In genomic region chr12:77847665-77848431, GRCh38 we compare ENCODE assay signal across 8 cellular contexts. TPM values are rescaled to one million over a fixed set of nuclear protein-coding genes. Genes with fewer than 3 reads are reported as not detected.
DNase-seq lines count a peak whose midpoint lies in the region; ATAC-seq, FAIRE-seq and TF ChIP-seq lines count a peak whose summit lies in the region.

No MANE protein-coding gene starts in this region.

- intact Hi-C loops in right lobe of liver (cut with DNase I), result no loop called here

- no peak overlapping the region for H3K4me3 Mint-ChIP-seq in astrocyte (ENCODE audit: unreplicated experiment)

- H3K36me3 Mint-ChIP-seq in astrocyte (ENCODE audit: low read depth, unreplicated experiment), result no peaks in the 10 kb centered on the region

- peaks cover 38% of the 10 kb centered on the region for H3K4me1 Mint-ChIP-seq in astrocyte (ENCODE audit: low read depth, unreplicated experiment)

- H3K27ac Mint-ChIP-seq in astrocyte (ENCODE audit: unreplicated experiment), result peak overlapping the region; percentile 2

- no peak overlapping the region for H2AFZ ChIP-seq in astrocyte (ENCODE audit: low read depth, low read length)

- H3K36me3 ChIP-seq in astrocyte (ENCODE audit: insufficient read depth, low read length), result no peaks in the 10 kb centered on the region
- H3K36me3 ChIP-seq in right lobe of liver, result no peaks in the 10 kb centered on the region

- TF ChIP-seq CTCF in AG10803 (conservative IDR thresholded peaks at IDR 0.05; ENCODE audit: low read length), result no peak
- no peak for TF ChIP-seq CTCF in astrocyte (IDR thresholded peaks at IDR 0.05; ENCODE audit: insufficient read depth, low read depth, low read length)
- TF ChIP-seq CTCF in right lobe of liver (IDR thresholded peaks at IDR 0.05), result no peak

- H3K27me3 ChIP-seq in astrocyte (ENCODE audit: insufficient read depth, low read length) (no peaks in the 10 kb centered on the region), right lobe of liver (no peaks in the 10 kb centered on the region)

- no peaks in the 10 kb centered on the region for H4K20me1 ChIP-seq in astrocyte (ENCODE audit: insufficient read depth, low read length)

- H3K9me3 ChIP-seq in astrocyte (ENCODE audit: insufficient read depth, low read depth, low read length) (no peaks in the 10 kb centered on the region), right lobe of liver (no peaks in the 10 kb centered on the region)

- no peaks in the 10 kb centered on the region for H3K27me3 Mint-ChIP-seq in astrocyte (ENCODE audit: low read depth, unreplicated experiment)

- FAIRE-seq in astrocyte (lab: Jason Lieb, UNC), result peak; percentile 96

- peak overlapping the region; percentile 70 for H3K4me2 ChIP-seq in astrocyte (ENCODE audit: low read length)

- no peak for TF ChIP-seq POLR2A in right lobe of liver (IDR thresholded peaks at IDR 0.05)

- peak overlapping the region; percentile 53 for H3K27ac ChIP-seq in astrocyte (ENCODE audit: low read depth, low read length)
- no peak overlapping the region for H3K27ac ChIP-seq in right lobe of liver

- DNase-seq in AG10803 (ENCODE audit: low read depth), result peak; percentile 92
- DNase-seq in astrocyte (ENCODE audit: low read depth), result peak; percentile 97
- no peak for DNase-seq in right lobe of liver
- no peak for DNase-seq in nucleus accumbens (lab: John Stamatoyannopoulos, UW)

- H3K79me2 ChIP-seq in astrocyte (ENCODE audit: insufficient read depth, low read length), result no peaks in the 10 kb centered on the region

- WGBS in right lobe of liver (ENCODE audit: insufficient coverage, low coverage, low lambda C conversion rate, missing lambda C conversion rate), result 45% methylated on average over 3 of the region's 3 CpGs

- H3K9me3 Mint-ChIP-seq in astrocyte (ENCODE audit: unreplicated experiment), result no peaks in the 10 kb centered on the region

- no peak overlapping the region for H3K9ac ChIP-seq in astrocyte (ENCODE audit: low read length)

- H3K4me3 ChIP-seq in AG10803 (ENCODE audit: low read length) (no peak overlapping the region), astrocyte (ENCODE audit: insufficient read depth, low read depth, low read length) (peak overlapping the region; percentile 2), right lobe of liver (no peak overlapping the region)

- peak; percentile 35 for ATAC-seq in HG02759 (IDR thresholded peaks at IDR 0.05; ENCODE audit: unreplicated experiment)
- ATAC-seq in right lobe of liver, result peak in 3 of 4 donors; percentile 43 to 58 (median 50)
- no peak for ATAC-seq in GM19328 (IDR thresholded peaks at IDR 0.05; ENCODE audit: unreplicated experiment)
- ATAC-seq in GM19351 (IDR thresholded peaks at IDR 0.05; ENCODE audit: unreplicated experiment), result no peak
- ATAC-seq in HG03565 (IDR thresholded peaks at IDR 0.05; ENCODE audit: unreplicated experiment), result no peak

- H3K4me1 ChIP-seq in astrocyte (ENCODE audit: insufficient read depth, low read length), result peaks cover 27% of the 10 kb centered on the region
- peaks cover 0 to 9% (median under 1%) of the 10 kb centered on the region in 4 donors for H3K4me1 ChIP-seq in right lobe of liver

RNA-seq across cellular contexts. Expression of gene NAV3, which starts 17.2 kb away (rescaled TPM):
- 24.1 and 29.7 TPM in 2 replicates for total RNA-seq in astrocyte
- total RNA-seq in right lobe of liver, result 1 to 10 TPM in 3 of 6 experiments, under 1 TPM in 3; 0.22 to 3.2 (median 1.2) TPM

Comparison
In these comparisons a context has a peak if more than half of its experiments do, and no peak if none do; other contexts are left out.
1. DNase-seq: peak in AG10803 (single experiment) and astrocyte (single experiment); none in right lobe of liver (0 of 3) and nucleus accumbens (0 of 56).
2. ATAC-seq: peak in HG02759 (single experiment) and right lobe of liver (3 of 4); none in GM19328 (single experiment), GM19351 (single experiment) and HG03565 (single experiment).